In the genomic region with DNA sequence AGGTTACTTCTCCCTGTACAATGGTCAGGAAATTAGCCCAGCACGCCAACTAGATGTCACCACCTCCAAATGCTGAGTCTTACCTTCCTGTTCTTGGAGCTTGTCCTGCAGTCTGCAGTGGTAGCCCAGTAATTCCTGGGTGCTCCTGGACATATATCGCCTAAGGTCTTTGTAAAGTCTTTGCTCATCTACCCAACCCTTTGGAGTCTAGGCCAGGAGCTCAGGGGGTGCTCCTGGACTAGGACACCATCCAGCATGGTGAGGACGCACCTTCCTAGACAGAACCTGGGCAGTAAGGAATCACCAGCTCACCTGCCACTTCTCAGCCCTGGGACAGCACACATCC, we compare ENCODE assay signal across 25 cellular contexts. TPM values are rescaled to one million over a fixed set of nuclear protein-coding genes. Genes with fewer than 3 reads are reported as not detected.
DNase-seq lines count a peak whose midpoint lies in the region; ATAC-seq, FAIRE-seq and TF ChIP-seq lines count a peak whose summit lies in the region.
"Had no signal": no experiment of that assay in that cellular context is flagged by ENCODE, and none has a peak within 500 bp of the region (broad histone marks: within the 10 kb centered on the region; RNA-seq: fewer than 3 reads in every experiment).

No MANE protein-coding gene starts in this region.

- H3K4me1 ChIP-seq in Caco-2 (peaks cover 41% of the 10 kb centered on the region), right lobe of liver (peaks cover 0 to 61% (median 9%) of the 10 kb centered on the region in 4 donors), transverse colon (peaks cover 0 to 6% (median 3%) of the 10 kb centered on the region in 4 donors), left ventricle myocardium inferior (no peaks in the 10 kb centered on the region)
- H3K4me1 ChIP-seq: A549; BE2C; BLaER1 treated with 17β-estradiol and CSF1 and Interleukin-3, amounts not matched to agents 10 nM and 100 nM had no signal

- H3K27ac Mint-ChIP-seq in Caco-2 (ENCODE audit: unreplicated experiment) = peak overlapping the region; percentile 81
- H3K27ac Mint-ChIP-seq: CD14-positive monocyte; CD4-positive, alpha-beta memory T cell had no signal

- TF ChIP-seq CTCF in Caco-2 (IDR thresholded peaks at IDR 0.05; ENCODE audit: insufficient read depth in 1 of 2, low read depth in 1 of 2, low read length in 1 of 2, severe bottlenecking in 1 of 2, unreplicated experiment in 1 of 2) (no peak), bronchial epithelial cell (IDR thresholded peaks at IDR 0.05; ENCODE audit: insufficient read depth, low read length, severe bottlenecking) (no peak), right lobe of liver (IDR thresholded peaks at IDR 0.05) (no peak), transverse colon (IDR thresholded peaks at IDR 0.05) (no peak), left ventricle myocardium inferior (IDR thresholded peaks at IDR 0.05; ENCODE audit: borderline replicate concordance) (no peak)

- no peaks in the 10 kb centered on the region for H3K36me3 Mint-ChIP-seq in Caco-2 (ENCODE audit: insufficient read depth, unreplicated experiment)
- H3K36me3 Mint-ChIP-seq: CD14-positive monocyte; CD4-positive, alpha-beta memory T cell had no signal

- POLR2A ChIA-PET in Caco-2 (lab: Charles Lee) = no interaction called here

- peak; percentile 36 for FAIRE-seq in bronchial epithelial cell (lab: Jason Lieb, UNC)
- FAIRE-seq: A549, G401.6, GM12892, GM19239, H54 had no signal

- DNase-seq in Caco-2 (no peak), bronchial epithelial cell (ENCODE audit: low read depth) (no peak), left lobe of liver (ENCODE audit: low spot score) (no peak), right lobe of liver (no peak), transverse colon (no peak), NCI-H226 (no peak), left ventricle myocardium inferior (no peak)
- DNase-seq: 8988T; ACHN; AML-193; BE2C; CD4-positive, alpha-beta memory T cell; COR-L47; DMS153; DND-41; GOT3; HCEC 1CT had no signal

- no peaks in the 10 kb centered on the region for H3K9me3 ChIP-seq in Caco-2
- no peaks in the 10 kb centered on the region for H3K9me3 ChIP-seq in right lobe of liver
- H3K9me3 ChIP-seq in transverse colon = no peaks in the 10 kb centered on the region
- no peaks in the 10 kb centered on the region for H3K9me3 ChIP-seq in left ventricle myocardium inferior (replicated peaks)
- H3K9me3 ChIP-seq: A549, BE2C had no signal

- in situ Hi-C loops in transverse colon (cut with MboI; ENCODE audit: low pct_ligation_motif_present in 1 of 4, low pct_unique_long_range_greater_than_20kb in 1 of 4, low sequenced_read_pairs in 3 of 4) = no loop called here

- TSS peak; percentile 38 for BruUV-seq in Caco-2 (replicated peaks; lab: Mats Ljungman, UMichigan)

- intact Hi-C loops in Caco-2 (cut with micrococcal nuclease; ENCODE audit: unreplicated experiment) = loop anchor here (2.0 kb wide), 1 partner anchor 48 kb away; no protein-coding TSS in a partner anchor
- intact Hi-C loops in right lobe of liver (cut with DNase I) = loop anchor here in 1 of 2 donors (10.0 kb wide), 1 partner anchor 82 kb away; no protein-coding TSS in a partner anchor
- intact Hi-C loops in transverse colon (cut with DNase I; ENCODE audit: low total_unique reads) = no loop called here
- intact Hi-C loops in left ventricle myocardium inferior (cut with micrococcal nuclease) = no loop called here

- ATAC-seq in left lobe of liver (peak; percentile 5), right lobe of liver (peak in 3 of 4 donors; percentile 3 to 5 (median 4)), GM21529 (IDR thresholded peaks at IDR 0.05; ENCODE audit: unreplicated experiment) (no peak)

- peak overlapping the region; percentile 26 for H3K4me3 ChIP-seq in Caco-2 (ENCODE audit: low read depth, low read length)
- no peak overlapping the region for H3K4me3 ChIP-seq in bronchial epithelial cell (ENCODE audit: low read depth, low read length)
- peak overlapping the region; percentile 55 to 74 (median 70) for H3K4me3 ChIP-seq in right lobe of liver
- H3K4me3 ChIP-seq in transverse colon = no peak overlapping the region
- no peak overlapping the region for H3K4me3 ChIP-seq in left ventricle myocardium inferior
- H3K4me3 ChIP-seq: A549; BLaER1 treated with 17β-estradiol and CSF1 and Interleukin-3, amounts not matched to agents 10 nM and 100 nM had no signal

- no peaks in the 10 kb centered on the region for H3K27me3 Mint-ChIP-seq in Caco-2 (ENCODE audit: insufficient read depth, unreplicated experiment)

- TF ChIP-seq EP300 in transverse colon (IDR thresholded peaks at IDR 0.05; ENCODE audit: low read depth) = no peak

- peak overlapping the region; percentile 94 to 99 (median 99) for H3K27ac ChIP-seq in right lobe of liver
- no peak overlapping the region for H3K27ac ChIP-seq in transverse colon
- no peak overlapping the region for H3K27ac ChIP-seq in left ventricle myocardium inferior (replicated peaks)
- H3K27ac ChIP-seq: A549; BLaER1 treated with 17β-estradiol and CSF1 and Interleukin-3, amounts not matched to agents 10 nM and 100 nM had no signal

- H3K4me1 Mint-ChIP-seq in Caco-2 (ENCODE audit: low read depth, unreplicated experiment) = peaks cover 9% of the 10 kb centered on the region
- H3K4me1 Mint-ChIP-seq: CD14-positive monocyte; CD4-positive, alpha-beta memory T cell had no signal

- H3K9me3 Mint-ChIP-seq in Caco-2 (ENCODE audit: unreplicated experiment) = no peaks in the 10 kb centered on the region

- no peak for TF ChIP-seq POLR2A in right lobe of liver (IDR thresholded peaks at IDR 0.05)
- TF ChIP-seq POLR2A in transverse colon (IDR thresholded peaks at IDR 0.05) = no peak

- WGBS in right lobe of liver (ENCODE audit: insufficient coverage, low coverage, low lambda C conversion rate, missing lambda C conversion rate) = 25% methylated on average over 1 of the region's 3 CpGs
- WGBS in transverse colon (ENCODE audit: low coverage in 1 of 2), 2 donors = 87% methylated on average over 3 of the region's 3 CpGs; no CpG with 5 or more reads in 1 of the 2 donors

- peak overlapping the region; percentile 65 for H3K4me3 Mint-ChIP-seq in Caco-2 (ENCODE audit: unreplicated experiment)
- H3K4me3 Mint-ChIP-seq: CD14-positive monocyte; CD4-positive, alpha-beta memory T cell had no signal

- H3K36me3 ChIP-seq in Caco-2 (ENCODE audit: control insufficient read depth, insufficient read depth, low read length) = peaks cover 3% of the 10 kb centered on the region
- H3K36me3 ChIP-seq in bronchial epithelial cell (ENCODE audit: control insufficient read depth, insufficient read depth, low read length) = no peaks in the 10 kb centered on the region
- H3K36me3 ChIP-seq in right lobe of liver = peaks cover 0 to 19% (median 6%) of the 10 kb centered on the region in 4 donors
- H3K36me3 ChIP-seq in transverse colon = no peaks in the 10 kb centered on the region
- no peaks in the 10 kb centered on the region for H3K36me3 ChIP-seq in left ventricle myocardium inferior
- H3K36me3 ChIP-seq: BE2C; BLaER1 treated with 17β-estradiol and CSF1 and Interleukin-3, amounts not matched to agents 10 nM and 100 nM had no signal

- no peaks in the 10 kb centered on the region for H3K27me3 ChIP-seq in Caco-2 (replicated peaks; ENCODE audit: control insufficient read depth, insufficient read depth, low read length)
- no peaks in the 10 kb centered on the region for H3K27me3 ChIP-seq in bronchial epithelial cell (ENCODE audit: control insufficient read depth, insufficient read depth, low read length)
- H3K27me3 ChIP-seq in right lobe of liver = no peaks in the 10 kb centered on the region
- no peaks in the 10 kb centered on the region for H3K27me3 ChIP-seq in transverse colon
- peaks cover 60% of the 10 kb centered on the region for H3K27me3 ChIP-seq in left ventricle myocardium inferior (ENCODE audit: low read depth)
- H3K27me3 ChIP-seq: BE2C; BLaER1 treated with 17β-estradiol and CSF1 and Interleukin-3, amounts not matched to agents 10 nM and 100 nM had no signal

- CTCF ChIA-PET in Caco-2 (lab: Charles Lee) = interaction anchor here (0.6 to 1.2 kb wide), 3 partner anchors 193 to 1047 kb away, joined by 3 to 4 read pairs (median 3); no protein-coding TSS in a partner anchor

RNA-seq across cellular contexts. Expression of a gene that starts 0.6 kb away (rescaled TPM):
- total RNA-seq in Caco-2 (2022) = 5.6 and 7.3 TPM in 2 replicates
- total RNA-seq in bronchial epithelial cell = not detected in 2 replicates
- total RNA-seq in left lobe of liver = 200 TPM
- total RNA-seq in right lobe of liver = 100 to 1,000 TPM; 114 to 400 (median 239) TPM
- under 1 TPM in 1 of 4 donors, not detected in 3; 0.55 TPM for total RNA-seq in transverse colon
- total RNA-seq in left ventricle myocardium inferior = not detected
- total RNA-seq: CD4-positive, alpha-beta memory T cell had no signal

RNA-seq across cellular contexts. Expression of a gene that starts 30.6 kb away (rescaled TPM):
- 0.32 and 0.56 TPM in 2 replicates for total RNA-seq in Caco-2 (2022)
- not detected in 2 replicates for total RNA-seq in bronchial epithelial cell
- 155 TPM for total RNA-seq in left lobe of liver
- total RNA-seq in right lobe of liver = 100 to 1,000 TPM; 185 to 407 (median 236) TPM
- total RNA-seq in transverse colon = under 1 TPM in 3 of 4 donors, not detected in 1; 0.48 to 0.82 (median 0.80) TPM
- not detected for total RNA-seq in left ventricle myocardium inferior
- total RNA-seq: CD4-positive, alpha-beta memory T cell had no signal

Comparison
In these comparisons a context has a peak if more than half of its experiments do, and no peak if none do; other contexts are left out.
1. H3K4me3 ChIP-seq: peak in Caco-2 (single experiment) and right lobe of liver (3 of 3); none in bronchial epithelial cell (single experiment), transverse colon (0 of 4) and left ventricle myocardium inferior (single experiment).
2. H3K27ac ChIP-seq: peak in right lobe of liver (3 of 3); none in transverse colon (0 of 4) and left ventricle myocardium inferior (single experiment).
3. RNA of a gene that starts 0.6 kb away (total RNA-seq): 114 to 400 TPM in right lobe of liver and 200 TPM in left lobe of liver (single experiment); 5.6 to 7.3 TPM in Caco-2, not detected in bronchial epithelial cell, 0.55 TPM in transverse colon and not detected in left ventricle myocardium inferior (single experiment); every median in the first group is over 10 times any median in the second.
4. RNA of a gene that starts 30.6 kb away (total RNA-seq): 185 to 407 TPM in right lobe of liver and 155 TPM in left lobe of liver (single experiment); 0.48 to 0.82 TPM in transverse colon, 0.32 to 0.56 TPM in Caco-2, not detected in bronchial epithelial cell and not detected in left ventricle myocardium inferior (single experiment); every median in the first group is over 10 times any median in the second.